ENCODE assay signal across 8 cellular contexts in genomic region chr12:110245278-110245868, GRCh38. TPM values are rescaled to one million over a fixed set of nuclear protein-coding genes. Genes with fewer than 3 reads are reported as not detected.
A peak's percentile ranks its signal among the peaks of the same experiment; 100 is the strongest.
DNase-seq lines count a peak whose midpoint lies in the region; ATAC-seq and TF ChIP-seq lines count a peak whose summit lies in the region.

No MANE protein-coding gene starts in this region.

- TF ChIP-seq POLR2A in gastrocnemius medialis (IDR thresholded peaks at IDR 0.05), result no peak

- no peaks in the 10 kb centered on the region; the same call in 1 of the 2 replicates for H3K36me3 Mint-ChIP-seq in HFFc6 (ENCODE audit: low read depth)

- no peak overlapping the region for H3K27ac Mint-ChIP-seq in HFFc6

- in situ Hi-C loops in gastrocnemius medialis (cut with MboI; ENCODE audit: low sequenced_read_pairs in 4 of 4), result no loop called here

- DNase-seq in AML-193 (lab: John Stamatoyannopoulos, UW), result peak; percentile 32 to 42
- no peak for DNase-seq in HFFc6
- DNase-seq in activated CD4-positive, alpha-beta T cell treated with anti-CD3 and anti-CD28 coated beads for 1 hour, result peak; percentile 28
- DNase-seq in effector memory CD4-positive, alpha-beta T cell, result peak; percentile 4 to 21 (median 5)
- DNase-seq in gastrocnemius medialis, result no peak
- DNase-seq in NCI-H2227 treated with DMSO at 0.1 percent for 48 hours (lab: John Stamatoyannopoulos, UW), result no peak
- DNase-seq in NCI-H1417 treated with DMSO at 0.1 percent for 48 hours (lab: John Stamatoyannopoulos, UW), result no peak
- DNase-seq in NCI-H2029 treated with DMSO at 0.1 percent for 48 hours (lab: John Stamatoyannopoulos, UW), result no peak

- ATAC-seq in gastrocnemius medialis, result no peak

- peaks cover 3% of the 10 kb centered on the region for H3K27me3 Mint-ChIP-seq in HFFc6 (ENCODE audit: insufficient read depth)

- H3K9me3 Mint-ChIP-seq in HFFc6, result no peaks in the 10 kb centered on the region

- peaks cover 18% of the 10 kb centered on the region for H3K4me1 Mint-ChIP-seq in HFFc6 (ENCODE audit: low read depth)

- intact Hi-C loops in gastrocnemius medialis (cut with DNase I; ENCODE audit: low total_unique reads), result loop anchor here (5.0 kb wide), 1 partner anchor 37 kb away; the partner anchor contains the start of gene ATP2A2

- no peaks in the 10 kb centered on the region for H3K36me3 ChIP-seq in effector memory CD4-positive, alpha-beta T cell (ENCODE audit: control insufficient read depth, insufficient read depth, low read length)
- no peaks in the 10 kb centered on the region for H3K36me3 ChIP-seq in gastrocnemius medialis

- no peaks in the 10 kb centered on the region for H3K27me3 ChIP-seq in effector memory CD4-positive, alpha-beta T cell (replicated peaks; ENCODE audit: control insufficient read depth, insufficient read depth, low read length, poor library complexity, severe bottlenecking)
- no peaks in the 10 kb centered on the region for H3K27me3 ChIP-seq in gastrocnemius medialis

- H3K9me3 ChIP-seq in effector memory CD4-positive, alpha-beta T cell (ENCODE audit: control insufficient read depth, low read length), result no peaks in the 10 kb centered on the region
- H3K9me3 ChIP-seq in gastrocnemius medialis, result no peaks in the 10 kb centered on the region

- no peak overlapping the region for H3K27ac ChIP-seq in effector memory CD4-positive, alpha-beta T cell (ENCODE audit: insufficient read depth, low read length, poor library complexity, severe bottlenecking)
- peak overlapping the region; percentile 89 to 94 (median 91) for H3K27ac ChIP-seq in gastrocnemius medialis

- H3K4me3 ChIP-seq in effector memory CD4-positive, alpha-beta T cell (ENCODE audit: insufficient read depth, low read depth, low read length, poor library complexity, severe bottlenecking), result no peak overlapping the region
- H3K4me3 ChIP-seq in gastrocnemius medialis, result no peak overlapping the region

- no peak overlapping the region for H3K4me3 Mint-ChIP-seq in HFFc6

- no peaks in the 10 kb centered on the region for H3K4me1 ChIP-seq in effector memory CD4-positive, alpha-beta T cell (ENCODE audit: control insufficient read depth, insufficient read depth, low read length, poor library complexity, severe bottlenecking)
- peaks cover 51 to 54% of the 10 kb centered on the region in 2 donors for H3K4me1 ChIP-seq in gastrocnemius medialis

- TF ChIP-seq CTCF in HFFc6 (IDR thresholded peaks at IDR 0.05), result peak; percentile 72
- TF ChIP-seq CTCF in gastrocnemius medialis (IDR thresholded peaks at IDR 0.05 in 4 of 5, conservative IDR thresholded peaks at IDR 0.05 in 1 of 5), result peak in 1 of 5 experiments; percentile 9

RNA-seq across cellular contexts. Expression of gene ATP2A2, which starts 35.7 kb away (rescaled TPM):
- 100 to 1,000 TPM; 254 to 286 (median 267) TPM for total RNA-seq in HFFc6 (2021; fragmentation: NEBNext Ultra II Directional; extraction: Animal tissue kit (Norgen Biotek cat#: 25700))
- total RNA-seq in gastrocnemius medialis, result 1,000 to 10,000 TPM in 2 of 4 donors, 100 to 1,000 TPM in 2; 788 to 1,983 (median 1,302) TPM

Comparison
In these comparisons a context has a peak if more than half of its experiments do, and no peak if none do; other contexts are left out.
1. DNase-seq: peak in AML-193 (2 of 2), activated CD4-positive, alpha-beta T cell treated with anti-CD3 and anti-CD28 coated beads for 1 hour (single experiment) and effector memory CD4-positive, alpha-beta T cell (3 of 3); none in HFFc6 (single experiment), gastrocnemius medialis (0 of 2), NCI-H2227 treated with DMSO at 0.1 percent for 48 hours (single experiment), NCI-H1417 treated with DMSO at 0.1 percent for 48 hours (single experiment) and NCI-H2029 treated with DMSO at 0.1 percent for 48 hours (single experiment).